ENCODE assay signal across 23 cellular contexts in the genomic region with DNA sequence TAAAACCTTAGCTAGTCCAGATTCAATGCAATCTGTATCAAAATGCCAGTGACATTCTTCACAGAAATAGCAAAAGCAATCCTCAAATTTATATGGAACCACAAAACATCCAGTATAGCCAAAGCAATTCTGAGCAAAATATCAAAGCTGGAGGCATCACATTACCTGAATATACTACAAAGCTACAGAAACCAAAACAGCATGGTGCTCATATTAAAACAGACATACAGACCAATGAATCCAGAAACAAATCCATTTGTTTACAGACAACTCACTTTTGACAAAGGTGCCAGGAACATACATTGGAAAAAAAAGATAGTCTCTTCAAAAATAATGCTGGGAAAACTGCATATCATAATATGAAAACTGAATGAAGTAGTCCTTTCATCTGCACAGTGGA. TPM values are rescaled to one million over a fixed set of nuclear protein-coding genes. Genes with fewer than 3 reads are reported as not detected.
A peak's percentile ranks its signal among the peaks of the same experiment; 100 is the strongest.
DNase-seq lines count a peak whose midpoint lies in the region; ATAC-seq and TF ChIP-seq lines count a peak whose summit lies in the region.
"Had no signal": no experiment of that assay in that cellular context is flagged by ENCODE, and none has a peak within 500 bp of the region (broad histone marks: within the 10 kb centered on the region; RNA-seq: fewer than 3 reads in every experiment).

No MANE protein-coding gene starts in this region.

- DNase-seq in CD8-positive, alpha-beta memory T cell, result no peak
- no peak for DNase-seq in activated naive CD8-positive, alpha-beta T cell treated with anti-CD3 and anti-CD28 coated beads, Interleukin-2, amount 10 ng/mL, durations not matched to agents 7 days and 5 days
- no peak for DNase-seq in naive thymus-derived CD8-positive, alpha-beta T cell
- DNase-seq in SKM-1 treated with dmso at 0.1 percent for 144 hours (lab: John Stamatoyannopoulos, UW; ENCODE audit: unreplicated experiment), result no peak
- DNase-seq in right lobe of liver, result no peak
- DNase-seq in left ventricle myocardium inferior, result no peak
- DNase-seq: BE2C, COR-L47, DMS79, HFFc6, MG63, NCI-H1048, NCI-H1436, NCI-H187 treated with DMSO at 0.1 percent for 48 hours, NCI-H2227 treated with DMSO at 0.1 percent for 48 hours, NCI-H510A, NCI-H748 treated with DMSO at 0.1 percent for 48 hours, SHP77 treated with DMSO at 0.1 percent for 48 hours had no signal

- H3K27ac Mint-ChIP-seq in CD8-positive, alpha-beta memory T cell, result peak overlapping the region in 7 of 8 donors; percentile 6 to 85 (median 54)
- peak overlapping the region; percentile 47 for H3K27ac Mint-ChIP-seq in activated naive CD8-positive, alpha-beta T cell treated with anti-CD3 and anti-CD28 coated beads, Interleukin-2, amount 10 ng/mL, durations not matched to agents 7 days and 5 days
- peak overlapping the region in 9 of 10 donors; percentile 11 to 96 (median 78) for H3K27ac Mint-ChIP-seq in naive thymus-derived CD8-positive, alpha-beta T cell
- H3K27ac Mint-ChIP-seq: HFFc6 had no signal

- peaks cover 29 to 47% (median 43%) of the 10 kb centered on the region in 3 donors for H3K4me1 Mint-ChIP-seq in CD8-positive, alpha-beta memory T cell
- peaks cover 48% of the 10 kb centered on the region for H3K4me1 Mint-ChIP-seq in activated naive CD8-positive, alpha-beta T cell treated with anti-CD3 and anti-CD28 coated beads, Interleukin-2, amount 10 ng/mL, durations not matched to agents 7 days and 5 days
- peaks cover 23 to 50% (median 44%) of the 10 kb centered on the region in 4 donors for H3K4me1 Mint-ChIP-seq in naive thymus-derived CD8-positive, alpha-beta T cell

- TF ChIP-seq POLR2A in right lobe of liver (IDR thresholded peaks at IDR 0.05), result no peak

- H3K36me3 ChIP-seq in CD8-positive, alpha-beta memory T cell (ENCODE audit: insufficient read depth, low read length), result no peaks in the 10 kb centered on the region
- no peaks in the 10 kb centered on the region for H3K36me3 ChIP-seq in HEK293 (ENCODE audit: control insufficient read depth in 2 of 2, insufficient read depth in 1 of 2, low read length in 2 of 2)
- no peaks in the 10 kb centered on the region for H3K36me3 ChIP-seq in right lobe of liver
- H3K36me3 ChIP-seq in left ventricle myocardium inferior, result no peaks in the 10 kb centered on the region
- H3K36me3 ChIP-seq: BE2C, MG63 had no signal

- H3K36me3 Mint-ChIP-seq in CD8-positive, alpha-beta memory T cell, result peaks cover 9 to 73% (median 39%) of the 10 kb centered on the region in 3 donors
- peaks cover 21% of the 10 kb centered on the region for H3K36me3 Mint-ChIP-seq in activated naive CD8-positive, alpha-beta T cell treated with anti-CD3 and anti-CD28 coated beads, Interleukin-2, amount 10 ng/mL, durations not matched to agents 7 days and 5 days
- peaks cover 4 to 47% (median 45%) of the 10 kb centered on the region in 3 donors for H3K36me3 Mint-ChIP-seq in naive thymus-derived CD8-positive, alpha-beta T cell

- intact Hi-C loops in right lobe of liver (cut with DNase I), result no loop called here
- intact Hi-C loops in left ventricle myocardium inferior (cut with micrococcal nuclease), result no loop called here

- TF ChIP-seq CTCF in HEK293 (tag by site-specific recombination; IDR thresholded peaks at IDR 0.05), result no peak
- no peak for TF ChIP-seq CTCF in right lobe of liver (IDR thresholded peaks at IDR 0.05)
- no peak for TF ChIP-seq CTCF in left ventricle myocardium inferior (IDR thresholded peaks at IDR 0.05; ENCODE audit: borderline replicate concordance)

- peaks cover 6% of the 10 kb centered on the region for H3K4me1 ChIP-seq in CD8-positive, alpha-beta memory T cell (ENCODE audit: insufficient read depth, low read length)
- H3K4me1 ChIP-seq in HEK293 (ENCODE audit: control insufficient read depth, insufficient read depth, low read length) (peaks cover 5% of the 10 kb centered on the region; the same call in 1 of the 2 replicates), right lobe of liver (no peaks in the 10 kb centered on the region), left ventricle myocardium inferior (no peaks in the 10 kb centered on the region)
- H3K4me1 ChIP-seq: BE2C had no signal

- ATAC-seq in activated naive CD8-positive, alpha-beta T cell treated with anti-CD3 and anti-CD28 coated beads, Interleukin-2, amount 10 ng/mL, durations not matched to agents 7 days and 5 days (ENCODE audit: low read depth), result no peak
- no peak for ATAC-seq in naive thymus-derived CD8-positive, alpha-beta T cell
- no peak for ATAC-seq in right lobe of liver

- H3K9me3 Mint-ChIP-seq in CD8-positive, alpha-beta memory T cell, result no peaks in the 10 kb centered on the region
- peaks cover 2% of the 10 kb centered on the region for H3K9me3 Mint-ChIP-seq in activated naive CD8-positive, alpha-beta T cell treated with anti-CD3 and anti-CD28 coated beads, Interleukin-2, amount 10 ng/mL, durations not matched to agents 7 days and 5 days
- peaks cover 0 to 4% (median 0%) of the 10 kb centered on the region in 9 donors for H3K9me3 Mint-ChIP-seq in naive thymus-derived CD8-positive, alpha-beta T cell
- H3K9me3 Mint-ChIP-seq: HFFc6 had no signal

- H3K27ac ChIP-seq in CD8-positive, alpha-beta memory T cell (ENCODE audit: low read depth, low read length), result no peak overlapping the region
- no peak overlapping the region for H3K27ac ChIP-seq in HEK293 (ENCODE audit: extremely low read depth, low read depth, low read length)
- H3K27ac ChIP-seq in right lobe of liver, result no peak overlapping the region
- no peak overlapping the region for H3K27ac ChIP-seq in left ventricle myocardium inferior (replicated peaks)
- H3K27ac ChIP-seq: RWPE1, SK-N-MC had no signal

- no peaks in the 10 kb centered on the region for H3K27me3 ChIP-seq in CD8-positive, alpha-beta memory T cell (ENCODE audit: insufficient read depth, low read length, poor library complexity, severe bottlenecking)
- H3K27me3 ChIP-seq in right lobe of liver, result no peaks in the 10 kb centered on the region
- H3K27me3 ChIP-seq in left ventricle myocardium inferior (ENCODE audit: low read depth), result no peaks in the 10 kb centered on the region
- H3K27me3 ChIP-seq: MG63 had no signal

- no peaks in the 10 kb centered on the region for H3K9me3 ChIP-seq in CD8-positive, alpha-beta memory T cell (ENCODE audit: low read length)
- H3K9me3 ChIP-seq in HEK293 (ENCODE audit: control insufficient read depth, insufficient read depth, low read depth, low read length) (no peaks in the 10 kb centered on the region), right lobe of liver (no peaks in the 10 kb centered on the region), left ventricle myocardium inferior (replicated peaks) (peaks cover 9% of the 10 kb centered on the region)
- H3K9me3 ChIP-seq: BE2C, MG63 had no signal

- H3K4me3 ChIP-seq in CD8-positive, alpha-beta memory T cell (ENCODE audit: low read length), result peak overlapping the region; percentile 4
- H3K4me3 ChIP-seq in HEK293 (ENCODE audit: low read depth, low read length) (no peak overlapping the region), right lobe of liver (no peak overlapping the region), left ventricle myocardium inferior (no peak overlapping the region)
- H3K4me3 ChIP-seq: MG63, SK-N-MC had no signal

- peak overlapping the region; percentile 58 to 85 (median 77) for H3K4me3 Mint-ChIP-seq in CD8-positive, alpha-beta memory T cell
- H3K4me3 Mint-ChIP-seq in activated naive CD8-positive, alpha-beta T cell treated with anti-CD3 and anti-CD28 coated beads, Interleukin-2, amount 10 ng/mL, durations not matched to agents 7 days and 5 days, result peak overlapping the region; percentile 75
- H3K4me3 Mint-ChIP-seq in naive thymus-derived CD8-positive, alpha-beta T cell, result peak overlapping the region; percentile 70 to 90 (median 78)
- H3K4me3 Mint-ChIP-seq: HFFc6 had no signal

- POLR2A ChIA-PET in CD8-positive, alpha-beta memory T cell (lab: Charles Lee), result interaction anchor here (0.8 kb wide), 1 partner anchor 169 kb away, joined by 3 read pairs; no protein-coding TSS in a partner anchor
- POLR2A ChIA-PET in HEK293 (lab: Yijun Ruan, JAX), result no interaction called here
- POLR2A ChIA-PET in activated naive CD8-positive, alpha-beta T cell treated with anti-CD3 and anti-CD28 coated beads, Interleukin-2, amount 10 ng/mL, durations not matched to agents 7 days and 5 days (lab: Charles Lee), result interaction anchor here (0.5 to 1.6 kb wide), 6 partner anchors 9 to 644 kb away, joined by 3 to 9 read pairs (median 3); a partner anchor contains a TSS
- POLR2A ChIA-PET in naive thymus-derived CD8-positive, alpha-beta T cell (lab: Charles Lee), result interaction anchor here (0.6 to 1.8 kb wide), 7 partner anchors 10 to 155 kb away, joined by 3 to 14 read pairs (median 3); no protein-coding TSS in a partner anchor

- CTCF ChIA-PET in CD8-positive, alpha-beta memory T cell (lab: Charles Lee), result interaction anchor here (0.9 to 1.7 kb wide), 3 partner anchors 8 to 40 kb away, joined by 3 to 4 read pairs (median 3); no protein-coding TSS in a partner anchor
- CTCF ChIA-PET in HEK293 (lab: Yijun Ruan, JAX), result no interaction called here

- H3K27me3 Mint-ChIP-seq in CD8-positive, alpha-beta memory T cell, result no peaks in the 10 kb centered on the region
- H3K27me3 Mint-ChIP-seq in activated naive CD8-positive, alpha-beta T cell treated with anti-CD3 and anti-CD28 coated beads, Interleukin-2, amount 10 ng/mL, durations not matched to agents 7 days and 5 days, result no peaks in the 10 kb centered on the region
- no peaks in the 10 kb centered on the region for H3K27me3 Mint-ChIP-seq in naive thymus-derived CD8-positive, alpha-beta T cell

RNA-seq across cellular contexts. Expression of a gene that starts 4.8 kb away (rescaled TPM):
- total RNA-seq in CD8-positive, alpha-beta memory T cell, result 10 to 100 TPM; 10.7 to 16.2 TPM
- 3.4 TPM for polyA plus RNA-seq in CD8-positive, alpha-beta memory T cell
- total RNA-seq in activated naive CD8-positive, alpha-beta T cell treated with anti-CD3 and anti-CD28 coated beads, Interleukin-2, amount 10 ng/mL, durations not matched to agents 7 days and 5 days, result 10 to 100 TPM; 37.8 to 38.4 TPM
- 10 to 100 TPM; 55.4 to 57.6 TPM for total RNA-seq in naive thymus-derived CD8-positive, alpha-beta T cell
- 10 to 100 TPM in 2 of 3 donors, 1 to 10 TPM in 1; 1.3 to 31.8 (median 13.6) TPM for polyA plus RNA-seq in naive thymus-derived CD8-positive, alpha-beta T cell
- under 1 TPM in 1 of 6 experiments, not detected in 5; 0.39 TPM for total RNA-seq in right lobe of liver
- total RNA-seq in left ventricle myocardium inferior, result not detected
- total RNA-seq: A673, HFFc6, LHCN-M2 had no signal

RNA-seq across cellular contexts. Expression of a gene that starts 15.0 kb away (rescaled TPM):
- total RNA-seq in CD8-positive, alpha-beta memory T cell, result 100 to 1,000 TPM; 145 to 161 TPM
- polyA plus RNA-seq in CD8-positive, alpha-beta memory T cell, result 562 TPM
- total RNA-seq in activated naive CD8-positive, alpha-beta T cell treated with anti-CD3 and anti-CD28 coated beads, Interleukin-2, amount 10 ng/mL, durations not matched to agents 7 days and 5 days, result 100 to 1,000 TPM; 319 to 355 TPM
- total RNA-seq in naive thymus-derived CD8-positive, alpha-beta T cell, result 100 to 1,000 TPM; 792 to 865 TPM
- 100 to 1,000 TPM; 525 to 619 (median 611) TPM for polyA plus RNA-seq in naive thymus-derived CD8-positive, alpha-beta T cell
- total RNA-seq in right lobe of liver (1 to 10 TPM in 3 of 6 experiments, under 1 TPM in 3; 0.24 to 1.5 (median 1.0) TPM), left ventricle myocardium inferior (0.36 TPM)
- total RNA-seq: A673, HFFc6 had no signal

RNA-seq across cellular contexts. Expression of a gene that starts 15.6 kb away (rescaled TPM):
- 1 to 10 TPM; 3.0 to 3.2 TPM for total RNA-seq in CD8-positive, alpha-beta memory T cell
- 7.1 TPM for polyA plus RNA-seq in CD8-positive, alpha-beta memory T cell
- 1 to 10 TPM; 3.0 to 5.6 TPM for total RNA-seq in activated naive CD8-positive, alpha-beta T cell treated with anti-CD3 and anti-CD28 coated beads, Interleukin-2, amount 10 ng/mL, durations not matched to agents 7 days and 5 days
- 1 to 10 TPM; 3.2 to 4.6 TPM for total RNA-seq in naive thymus-derived CD8-positive, alpha-beta T cell
- 1 to 10 TPM; 2.2 to 6.4 (median 3.9) TPM for polyA plus RNA-seq in naive thymus-derived CD8-positive, alpha-beta T cell
- total RNA-seq in right lobe of liver (not detected), left ventricle myocardium inferior (not detected)
- total RNA-seq: A673, HFFc6 had no signal

RNA-seq across cellular contexts. Expression of a gene that starts 31.0 kb away (rescaled TPM):
- total RNA-seq in CD8-positive, alpha-beta memory T cell, result 1 to 10 TPM; 4.9 to 5.7 TPM
- polyA plus RNA-seq in CD8-positive, alpha-beta memory T cell, result 13.3 TPM
- total RNA-seq in activated naive CD8-positive, alpha-beta T cell treated with anti-CD3 and anti-CD28 coated beads, Interleukin-2, amount 10 ng/mL, durations not matched to agents 7 days and 5 days, result 1 to 10 TPM; 4.4 to 7.9 TPM
- 1 to 10 TPM; 1.9 to 3.6 TPM for total RNA-seq in naive thymus-derived CD8-positive, alpha-beta T cell
- 10 to 100 TPM in 1 of 3 donors, under 1 TPM in 2; 0.62 to 25.0 (median 0.76) TPM for polyA plus RNA-seq in naive thymus-derived CD8-positive, alpha-beta T cell
- total RNA-seq in right lobe of liver (under 1 TPM in 4 of 6 experiments, not detected in 2; 0.31 to 0.68 (median 0.48) TPM), left ventricle myocardium inferior (not detected)
- total RNA-seq: A673, HFFc6 had no signal

RNA-seq across cellular contexts. Expression of a gene that starts 48.4 kb away (rescaled TPM):
- 10 to 100 TPM; 12.9 to 13.7 TPM for total RNA-seq in CD8-positive, alpha-beta memory T cell
- polyA plus RNA-seq in CD8-positive, alpha-beta memory T cell, result 65.1 TPM
- 10 to 100 TPM in 1 of 2 experiments, 1 to 10 TPM in 1; 7.8 to 12.1 TPM for total RNA-seq in activated naive CD8-positive, alpha-beta T cell treated with anti-CD3 and anti-CD28 coated beads, Interleukin-2, amount 10 ng/mL, durations not matched to agents 7 days and 5 days
- total RNA-seq in naive thymus-derived CD8-positive, alpha-beta T cell, result 1 to 10 TPM; 4.4 TPM
- 1 to 10 TPM in 1 of 3 donors, under 1 TPM in 2; 0.32 to 1.1 (median 0.91) TPM for polyA plus RNA-seq in naive thymus-derived CD8-positive, alpha-beta T cell
- total RNA-seq in right lobe of liver (under 1 TPM in 4 of 6 experiments, not detected in 2; 0.20 to 0.61 (median 0.28) TPM), left ventricle myocardium inferior (not detected)
- total RNA-seq: A673, HFFc6, LHCN-M2 had no signal

Comparison
In these comparisons a context has a peak if more than half of its experiments do, and no peak if none do; other contexts are left out.
1. RNA of a gene that starts 4.8 kb away (total RNA-seq): 55.4 to 57.6 TPM in naive thymus-derived CD8-positive, alpha-beta T cell, 37.8 to 38.4 TPM in activated naive CD8-positive, alpha-beta T cell treated with anti-CD3 and anti-CD28 coated beads, Interleukin-2, amount 10 ng/mL, durations not matched to agents 7 days and 5 days and 10.7 to 16.2 TPM in CD8-positive, alpha-beta memory T cell; 0.39 TPM in right lobe of liver and not detected in left ventricle myocardium inferior (single experiment); every median in the first group is over 4 times any median in the second.
2. RNA of a gene that starts 15.0 kb away (total RNA-seq): 792 to 865 TPM in naive thymus-derived CD8-positive, alpha-beta T cell, 319 to 355 TPM in activated naive CD8-positive, alpha-beta T cell treated with anti-CD3 and anti-CD28 coated beads, Interleukin-2, amount 10 ng/mL, durations not matched to agents 7 days and 5 days and 145 to 161 TPM in CD8-positive, alpha-beta memory T cell; 0.24 to 1.5 TPM in right lobe of liver and 0.36 TPM in left ventricle myocardium inferior (single experiment); every median in the first group is over 10 times any median in the second.
3. Peak in every context shown above with its lines, with median percentiles within 50 percentile points of each other: H3K27ac Mint-ChIP-seq and H3K4me3 Mint-ChIP-seq.